In the genomic region with DNA sequence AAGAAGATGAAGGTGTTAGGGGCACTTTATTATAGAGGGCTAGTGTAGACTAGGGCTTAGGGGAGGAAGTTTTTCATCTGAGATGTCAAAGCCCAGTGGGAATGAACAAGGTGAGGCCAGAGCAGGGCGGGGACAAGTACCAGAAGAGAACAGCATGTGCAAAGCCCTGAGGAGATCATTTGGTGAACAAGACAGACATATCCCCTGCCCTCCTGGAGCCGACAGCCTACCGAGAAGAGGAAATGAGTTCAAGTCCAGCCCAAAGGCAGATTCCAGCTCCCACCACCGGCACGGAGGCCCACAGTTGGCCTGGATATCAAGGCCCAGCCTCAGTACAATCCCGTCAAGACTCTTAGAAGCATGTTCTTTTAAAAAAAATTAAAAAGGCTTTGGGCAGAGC, we compare ENCODE assay signal across 26 cellular contexts.
"Had no signal": no experiment of that assay in that cellular context is flagged by ENCODE, and none has a peak within 500 bp of the region (broad histone marks: within the 10 kb centered on the region; RNA-seq: fewer than 3 reads in every experiment).

No MANE protein-coding gene starts in this region.

- H3K4me1 Mint-ChIP-seq: naive B cell; naive thymus-derived CD8-positive, alpha-beta T cell; stimulated activated effector memory CD8-positive, alpha-beta T cell treated with anti-CD3 and anti-CD28 coated beads, Interleukin-12 subunit alpha, Interleukin-12 subunit beta, amount 100 ng/mL, for 72 hours; stimulated activated naive B cell treated with anti-CD40 and anti-IgM and Interleukin-4, amounts not matched to agents 10 μg/mL and 1 μg/mL and 100 μg/mL, for 72 hours had no signal

- H3K27me3 ChIP-seq: neutrophil, pancreas, right lobe of liver, thyroid gland, tibial nerve, upper lobe of left lung, vagina had no signal

- H3K27me3 Mint-ChIP-seq: stimulated activated naive CD8-positive, alpha-beta T cell treated with anti-CD3 and anti-CD28 coated beads, Interleukin-15, Interleukin-2, amounts not matched to agents 100 ng/mL and 50 ng/mL, for 24 hours had no signal

- H3K9me3 ChIP-seq: neutrophil, pancreas, prostate gland, right lobe of liver, stomach, thoracic aorta, thyroid gland, tibial nerve, upper lobe of left lung, vagina had no signal

- H3K36me3 ChIP-seq: neutrophil, pancreas, prostate gland, right lobe of liver, stomach, thoracic aorta, thyroid gland, tibial nerve, upper lobe of left lung, vagina had no signal

- H3K36me3 Mint-ChIP-seq: naive thymus-derived CD8-positive, alpha-beta T cell; stimulated activated effector memory CD8-positive, alpha-beta T cell treated with anti-CD3 and anti-CD28 coated beads, Interleukin-12 subunit alpha, Interleukin-12 subunit beta, amount 100 ng/mL, for 72 hours; stimulated activated naive B cell treated with anti-CD40 and anti-IgM and Interleukin-4, amounts not matched to agents 10 μg/mL and 1 μg/mL and 100 μg/mL, for 72 hours had no signal

- H3K9me3 Mint-ChIP-seq: stimulated activated effector memory CD8-positive, alpha-beta T cell treated with anti-CD3 and anti-CD28 coated beads, Interleukin-12 subunit alpha, Interleukin-12 subunit beta, amount 100 ng/mL, for 72 hours; stimulated activated naive B cell treated with anti-CD40 and anti-IgM and Interleukin-4, amounts not matched to agents 10 μg/mL and 1 μg/mL and 100 μg/mL, for 72 hours; stimulated activated naive CD8-positive, alpha-beta T cell treated with anti-CD3 and anti-CD28 coated beads, Interleukin-15, Interleukin-2, amounts not matched to agents 100 ng/mL and 50 ng/mL, for 24 hours had no signal

- H3K27ac Mint-ChIP-seq: naive B cell; naive thymus-derived CD8-positive, alpha-beta T cell; nephron progenitor cell; stimulated activated effector memory CD8-positive, alpha-beta T cell treated with anti-CD3 and anti-CD28 coated beads, Interleukin-12 subunit alpha, Interleukin-12 subunit beta, amount 100 ng/mL, for 72 hours; stimulated activated naive B cell treated with anti-CD40 and anti-IgM and Interleukin-4, amounts not matched to agents 10 μg/mL and 1 μg/mL and 100 μg/mL, for 72 hours; stimulated activated naive CD8-positive, alpha-beta T cell treated with anti-CD3 and anti-CD28 coated beads, Interleukin-15, Interleukin-2, amounts not matched to agents 100 ng/mL and 50 ng/mL, for 24 hours had no signal

- DNase-seq: naive B cell; nephron progenitor cell; nucleus accumbens; pancreas; right cardiac atrium; right lobe of liver; stimulated activated CD4-positive, alpha-beta T cell treated with anti-CD3 and anti-CD28 coated beads, Interleukin-15, amount 100 ng/mL, for 24 hours; stimulated activated CD4-positive, alpha-beta T cell treated with anti-CD3 and anti-CD28 coated beads, Interleukin-2, amount 100 ng/mL, for 24 hours; stimulated activated CD4-positive, alpha-beta T cell treated with anti-CD3 and anti-CD28 coated beads, Interleukin-2, amount 100 ng/mL, for 48 hours; stimulated activated CD4-positive, alpha-beta T cell treated with anti-CD3 and anti-CD28 coated beads, Interleukin-4, amount 100 ng/mL, for 24 hours; stimulated activated naive B cell treated with anti-CD40 and anti-IgM and Interleukin-4, amounts not matched to agents 10 μg/mL and 1 μg/mL and 100 μg/mL, for 72 hours; stimulated activated naive CD4-positive, alpha-beta T cell treated with Interleukin-2 at 50 U/mL for 16 hours; stomach; thyroid gland; upper lobe of left lung had no signal

- H3K4me3 ChIP-seq: pancreas, prostate gland, right lobe of liver, skin epidermis, smooth muscle cell, stomach, thoracic aorta, thyroid gland, tibial nerve, upper lobe of left lung, vagina had no signal

- H3K4me1 ChIP-seq: pancreas, prostate gland, right lobe of liver, stomach, thyroid gland, tibial nerve, upper lobe of left lung, vagina had no signal

- H3K4me3 Mint-ChIP-seq: naive B cell; naive thymus-derived CD8-positive, alpha-beta T cell; nephron progenitor cell; neural crest cell; stimulated activated effector memory CD8-positive, alpha-beta T cell treated with anti-CD3 and anti-CD28 coated beads, Interleukin-12 subunit alpha, Interleukin-12 subunit beta, amount 100 ng/mL, for 72 hours; stimulated activated naive B cell treated with anti-CD40 and anti-IgM and Interleukin-4, amounts not matched to agents 10 μg/mL and 1 μg/mL and 100 μg/mL, for 72 hours; stimulated activated naive CD8-positive, alpha-beta T cell treated with anti-CD3 and anti-CD28 coated beads, Interleukin-15, Interleukin-2, amounts not matched to agents 100 ng/mL and 50 ng/mL, for 24 hours had no signal

- H3K27ac ChIP-seq: neutrophil, pancreas, prostate gland, right lobe of liver, skin epidermis, stomach, thoracic aorta, thyroid gland, tibial nerve, upper lobe of left lung, vagina had no signal
